8 cellular contexts compared by ENCODE assay signal in the genomic region with DNA sequence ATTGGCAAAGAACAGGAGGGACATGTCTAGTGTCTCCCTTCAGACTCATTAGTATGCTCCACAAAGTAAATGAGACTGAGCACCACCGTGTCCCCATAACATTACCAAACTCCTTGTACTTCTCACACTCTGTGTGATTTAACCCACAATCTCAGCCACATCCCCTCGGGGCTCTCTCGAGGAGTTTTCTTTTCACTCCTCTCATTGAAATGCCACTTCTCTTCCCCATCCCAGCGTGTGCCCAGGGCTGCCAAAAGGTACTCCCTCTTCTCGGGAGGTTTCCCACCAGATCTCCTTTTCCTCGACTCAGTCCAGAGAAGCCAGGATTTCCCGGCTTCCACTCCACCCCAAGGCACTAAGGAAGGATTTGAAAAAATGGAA. TPM values are rescaled to one million over a fixed set of nuclear protein-coding genes. Genes with fewer than 3 reads are reported as not detected.
A peak's percentile ranks its signal among the peaks of the same experiment; 100 is the strongest.
DNase-seq lines count a peak whose midpoint lies in the region; ATAC-seq and TF ChIP-seq lines count a peak whose summit lies in the region.

No MANE protein-coding gene starts in this region.

- peak overlapping the region; percentile 13 for H3K27ac Mint-ChIP-seq in activated CD8-positive, alpha-beta T cell treated with anti-CD3 and anti-CD28 coated beads, Interleukin-2, amount 10 ng/mL, durations not matched to agents 7 days and 5 days

- H3K36me3 Mint-ChIP-seq in activated CD8-positive, alpha-beta T cell treated with anti-CD3 and anti-CD28 coated beads, Interleukin-2, amount 10 ng/mL, durations not matched to agents 7 days and 5 days (ENCODE audit: low read depth): no peaks in the 10 kb centered on the region

- POLR2A ChIA-PET in activated CD8-positive, alpha-beta T cell treated with anti-CD3 and anti-CD28 coated beads, Interleukin-2, amount 10 ng/mL, durations not matched to agents 7 days and 5 days (lab: Charles Lee): no interaction called here

- peak overlapping the region; percentile 77 for H3K4me3 ChIP-seq in H7 (ENCODE audit: insufficient read depth, low read depth, low read length)
- peak overlapping the region; percentile 72 to 80 (median 74) for H3K4me3 ChIP-seq in gastrocnemius medialis

- ATAC-seq in activated CD8-positive, alpha-beta T cell treated with anti-CD3 and anti-CD28 coated beads, Interleukin-2, amount 10 ng/mL, durations not matched to agents 7 days and 5 days: no peak
- ATAC-seq in gastrocnemius medialis (no peak), left lobe of liver (no peak), GM21737 (IDR thresholded peaks at IDR 0.05; ENCODE audit: unreplicated experiment) (no peak)

- peaks cover 15% of the 10 kb centered on the region in 2 donors for H3K4me1 ChIP-seq in gastrocnemius medialis

- no peaks in the 10 kb centered on the region for H3K9me3 ChIP-seq in gastrocnemius medialis

- H3K27ac ChIP-seq in gastrocnemius medialis: peak overlapping the region; percentile 78 to 92 (median 86)

- intact Hi-C loops in gastrocnemius medialis (cut with DNase I; ENCODE audit: low total_unique reads): loop anchor here (5.0 kb wide), 2 partner anchors 190 to 345 kb away; no protein-coding TSS in a partner anchor

- TF ChIP-seq CTCF in gastrocnemius medialis (IDR thresholded peaks at IDR 0.05 in 4 of 5, conservative IDR thresholded peaks at IDR 0.05 in 1 of 5): no peak

- H3K27me3 ChIP-seq in H7 (ENCODE audit: control insufficient read depth, insufficient read depth, low read length) (no peaks in the 10 kb centered on the region), gastrocnemius medialis (no peaks in the 10 kb centered on the region)

- H3K9me3 Mint-ChIP-seq in activated CD8-positive, alpha-beta T cell treated with anti-CD3 and anti-CD28 coated beads, Interleukin-2, amount 10 ng/mL, durations not matched to agents 7 days and 5 days (ENCODE audit: insufficient read depth): no peaks in the 10 kb centered on the region

- peak overlapping the region; percentile 71 for H3K4me3 Mint-ChIP-seq in activated CD8-positive, alpha-beta T cell treated with anti-CD3 and anti-CD28 coated beads, Interleukin-2, amount 10 ng/mL, durations not matched to agents 7 days and 5 days

- DNase-seq in ACHN (peak; percentile 15), H7 (peak; percentile 38), glomerular visceral epithelial cell (ENCODE audit: extremely low spot score) (peak; percentile 21), gastrocnemius medialis (no peak), left lobe of liver (ENCODE audit: low spot score) (no peak), islet precursor cell (no peak)
- peak; percentile 35 for DNase-seq in activated CD8-positive, alpha-beta T cell treated with anti-CD3 and anti-CD28 coated beads, Interleukin-2, amount 10 ng/mL, durations not matched to agents 7 days and 5 days

- H3K36me3 ChIP-seq in H7 (replicated peaks; ENCODE audit: control insufficient read depth, insufficient read depth, low read length) (no peaks in the 10 kb centered on the region), gastrocnemius medialis (peaks cover 0 to 3% of the 10 kb centered on the region in 2 donors)

- in situ Hi-C loops in ACHN (cut with HindIII; ENCODE audit: low pct_ligation_motif_present, low pct_unique_long_range_greater_than_20kb, low sequenced_read_pairs): no loop called here
- in situ Hi-C loops in gastrocnemius medialis (cut with MboI; ENCODE audit: low sequenced_read_pairs in 4 of 4): no loop called here

- TF ChIP-seq POLR2A in gastrocnemius medialis (IDR thresholded peaks at IDR 0.05): no peak

- H3K27me3 Mint-ChIP-seq in activated CD8-positive, alpha-beta T cell treated with anti-CD3 and anti-CD28 coated beads, Interleukin-2, amount 10 ng/mL, durations not matched to agents 7 days and 5 days (ENCODE audit: low read depth): peaks cover 48% of the 10 kb centered on the region

- peaks cover 19% of the 10 kb centered on the region for H3K4me1 Mint-ChIP-seq in activated CD8-positive, alpha-beta T cell treated with anti-CD3 and anti-CD28 coated beads, Interleukin-2, amount 10 ng/mL, durations not matched to agents 7 days and 5 days (ENCODE audit: low read depth)

- CTCF ChIA-PET in activated CD8-positive, alpha-beta T cell treated with anti-CD3 and anti-CD28 coated beads, Interleukin-2, amount 10 ng/mL, durations not matched to agents 7 days and 5 days (lab: Charles Lee): interaction anchor here (1.7 kb wide), 1 partner anchor 38 kb away, joined by 14 read pairs; no protein-coding TSS in a partner anchor

RNA-seq across cellular contexts. Expression of gene RBFOX2, which starts 1.1 kb away (rescaled TPM):
- 77.7 and 87.2 TPM in 2 replicates for total RNA-seq in H7 (2014; rRNA removed; shearing (Covaris generic))
- under 1 TPM; 0.03 to 0.37 TPM for total RNA-seq in activated CD8-positive, alpha-beta T cell treated with anti-CD3 and anti-CD28 coated beads, Interleukin-2, amount 10 ng/mL, durations not matched to agents 7 days and 5 days
- total RNA-seq in gastrocnemius medialis: 10 to 100 TPM; 26.0 to 32.1 (median 28.6) TPM
- total RNA-seq in left lobe of liver: 25.5 TPM

Comparison
In these comparisons a context has a peak if more than half of its experiments do, and no peak if none do; other contexts are left out.
1. DNase-seq: peak in ACHN (single experiment), H7 (single experiment), activated CD8-positive, alpha-beta T cell treated with anti-CD3 and anti-CD28 coated beads, Interleukin-2, amount 10 ng/mL, durations not matched to agents 7 days and 5 days (single experiment) and glomerular visceral epithelial cell (single experiment); none in gastrocnemius medialis (0 of 2), left lobe of liver (single experiment) and islet precursor cell (single experiment).
2. RNA of gene RBFOX2, which starts 1.1 kb away (total RNA-seq): 77.7 to 87.2 TPM in H7, 26.0 to 32.1 TPM in gastrocnemius medialis and 25.5 TPM in left lobe of liver (single experiment); 0.03 to 0.37 TPM in activated CD8-positive, alpha-beta T cell treated with anti-CD3 and anti-CD28 coated beads, Interleukin-2, amount 10 ng/mL, durations not matched to agents 7 days and 5 days; every median in the first group is over 10 times any median in the second.